ENCODE assay signal across 19 cellular contexts in genomic region chr3:177481329-177481728, GRCh38.
A peak's percentile ranks its signal among the peaks of the same experiment; 100 is the strongest.
DNase-seq lines count a peak whose midpoint lies in the region; ATAC-seq, FAIRE-seq and TF ChIP-seq lines count a peak whose summit lies in the region.
"Had no signal": no experiment of that assay in that cellular context is flagged by ENCODE, and none has a peak within 500 bp of the region (broad histone marks: within the 10 kb centered on the region; RNA-seq: fewer than 3 reads in every experiment).

No MANE protein-coding gene starts in this region.

- intact Hi-C loops in HepG2 (cut with micrococcal nuclease; ENCODE audit: unreplicated experiment) = no loop called here
- intact Hi-C loops in right lobe of liver (cut with DNase I) = no loop called here
- intact Hi-C loops in sciatic nerve (cut with DNase I) = no loop called here
- intact Hi-C loops in lower lobe of right lung (cut with DNase I) = no loop called here

- no peaks in the 10 kb centered on the region for H3K9me2 ChIP-seq in GM23248 (ENCODE audit: insufficient read depth)

- H3K4me2 ChIP-seq in HepG2 (ENCODE audit: low read depth, low read length) (no peak overlapping the region), OCI-LY3 (ENCODE audit: low read length) (0 out of 2 replicates have a peak overlapping the region, but pooled peaks have one; percentile 17), GM23248 (ENCODE audit: unreplicated experiment) (no peak overlapping the region)

- H3K9me3 ChIP-seq in HepG2 (ENCODE audit: low read length) (no peaks in the 10 kb centered on the region), right lobe of liver (no peaks in the 10 kb centered on the region), OCI-LY3 (ENCODE audit: insufficient read depth, low read length) (no peaks in the 10 kb centered on the region), GM23248 (ENCODE audit: low read depth) (no peaks in the 10 kb centered on the region), lower lobe of right lung (no peaks in the 10 kb centered on the region)
- H3K9me3 ChIP-seq: Peyer's patch, transverse colon had no signal

- no peak for ATAC-seq in HepG2
- ATAC-seq in right lobe of liver = no peak
- ATAC-seq in sciatic nerve = no peak
- no peak for ATAC-seq in lower lobe of right lung
- ATAC-seq: CD8-positive, alpha-beta T cell had no signal

- H4K20me1 ChIP-seq in HepG2 (ENCODE audit: insufficient read depth, low read length) (no peaks in the 10 kb centered on the region), OCI-LY3 (ENCODE audit: insufficient read depth, low read length) (no peaks in the 10 kb centered on the region), GM23248 (ENCODE audit: insufficient read depth) (no peaks in the 10 kb centered on the region)

- CTCF ChIA-PET in HepG2 (lab: Yijun Ruan, JAX; ENCODE audit: low intra/inter-chr PET ratio, low total read pairs) = no interaction called here

- H3K27ac ChIP-seq in HepG2 (ENCODE audit: extremely low read length, insufficient read depth, low read length) (no peak overlapping the region), right lobe of liver (no peak overlapping the region), OCI-LY3 (ENCODE audit: low read length) (no peak overlapping the region), GM23248 (no peak overlapping the region), lower lobe of right lung (no peak overlapping the region)
- H3K27ac ChIP-seq: Peyer's patch had no signal

- H2AFZ ChIP-seq in HepG2 (ENCODE audit: low read length) (no peak overlapping the region), OCI-LY3 (ENCODE audit: low read depth, low read length) (no peak overlapping the region), GM23248 (no peak overlapping the region)

- H3K27me3 ChIP-seq in HepG2 (ENCODE audit: control insufficient read depth in 1 of 2, insufficient read depth in 2 of 2, low read length in 2 of 2) = no peaks in the 10 kb centered on the region; a peak in 1 of 5 replicates
- H3K27me3 ChIP-seq in right lobe of liver = no peaks in the 10 kb centered on the region
- no peaks in the 10 kb centered on the region for H3K27me3 ChIP-seq in OCI-LY3 (ENCODE audit: low read depth, low read length)
- H3K27me3 ChIP-seq in GM23248 (replicated peaks; ENCODE audit: insufficient read depth) = no peaks in the 10 kb centered on the region
- H3K27me3 ChIP-seq in lower lobe of right lung (ENCODE audit: low read depth) = no peaks in the 10 kb centered on the region
- H3K27me3 ChIP-seq: Peyer's patch, transverse colon had no signal

- 67% methylated on average over 3 of the region's 3 CpGs for WGBS in HepG2 (ENCODE audit: low lambda C conversion rate)
- 70% methylated on average over 3 of the region's 3 CpGs for WGBS in right lobe of liver (ENCODE audit: insufficient coverage, low coverage, low lambda C conversion rate, missing lambda C conversion rate)
- 93 to 96% methylated on average over 3 of the region's 3 CpGs for WGBS in GM23248 (ENCODE audit: low coverage in 1 of 2, low lambda C conversion rate in 2 of 2, missing lambda C conversion rate in 2 of 2), 2 experiments

- H3K9ac ChIP-seq in HepG2 (ENCODE audit: insufficient read depth, low read depth, low read length) = no peak overlapping the region
- H3K9ac ChIP-seq in OCI-LY3 (ENCODE audit: low read length) = no peak overlapping the region
- no peak overlapping the region for H3K9ac ChIP-seq in GM23248

- H3K27ac Mint-ChIP-seq in endothelial cell (ENCODE audit: unreplicated experiment) = peak overlapping the region; percentile 70
- H3K27ac Mint-ChIP-seq: CD8-positive, alpha-beta T cell; immature natural killer cell had no signal

- no peak for DNase-seq in HepG2 (ENCODE audit: low spot score)
- DNase-seq in right lobe of liver = no peak
- no peak for DNase-seq in endothelial cell (ENCODE audit: low spot score)
- DNase-seq in sciatic nerve (ENCODE audit: low spot score) = no peak
- no peak for DNase-seq in GM23248
- DNase-seq in lower lobe of right lung = no peak
- no peak for DNase-seq in pons (ENCODE audit: low spot score)
- DNase-seq: activated CD4-positive, CD25-positive, alpha-beta regulatory T cell treated with anti-CD3 and anti-CD28 coated beads, Interleukin-2, amount 50 U/mL, for 72 hours; activated gamma-delta T cell treated with Interleukin-2 at 50 U/mL for 16 hours; CD8-positive, alpha-beta T cell; cortex of kidney; H7; immature natural killer cell; NCI-H1694 treated with DMSO at 0.1 percent for 48 hours; NCI-H510A treated with DMSO at 0.1 percent for 48 hours; Peyer's patch; stimulated activated CD4-positive, alpha-beta T cell treated with anti-CD3 and anti-CD28 coated beads, Interleukin-4, amount 100 ng/mL, for 4 hours; transverse colon had no signal

- no peak for TF ChIP-seq RAD21 in HepG2 (CRISPR knock-in tag; IDR thresholded peaks at IDR 0.05)

- peaks cover 6% of the 10 kb centered on the region for H3K36me3 Mint-ChIP-seq in endothelial cell (ENCODE audit: low read depth, unreplicated experiment)
- H3K36me3 Mint-ChIP-seq: CD8-positive, alpha-beta T cell had no signal

- no TSS peak for BruUV-seq in HepG2 (replicated peaks; lab: Mats Ljungman, UMichigan)

- no peak for FAIRE-seq in HepG2 (lab: Jason Lieb, UNC)

- no peaks in the 10 kb centered on the region for H3K79me2 ChIP-seq in HepG2 (ENCODE audit: insufficient read depth, low read length)
- no peaks in the 10 kb centered on the region for H3K79me2 ChIP-seq in OCI-LY3 (ENCODE audit: low read length)
- no peaks in the 10 kb centered on the region for H3K79me2 ChIP-seq in GM23248 (ENCODE audit: insufficient read depth)

- no peak for TF ChIP-seq EP300 in HepG2 (IDR thresholded peaks at IDR 0.05; ENCODE audit: low read depth in 2 of 2, low read length in 2 of 2)
- TF ChIP-seq EP300 in HepG2 (CRISPR knock-in tag; IDR thresholded peaks at IDR 0.05; ENCODE audit: borderline replicate concordance) = no peak

- H3K4me3 Mint-ChIP-seq in endothelial cell (ENCODE audit: unreplicated experiment) = no peak overlapping the region
- H3K4me3 Mint-ChIP-seq: CD8-positive, alpha-beta T cell; immature natural killer cell had no signal

- peaks cover 41% of the 10 kb centered on the region for H3K4me1 ChIP-seq in HepG2 (ENCODE audit: insufficient read depth, low read length)
- H3K4me1 ChIP-seq in right lobe of liver = peaks cover 0 to 11% (median 4%) of the 10 kb centered on the region in 4 donors
- peaks cover 5% of the 10 kb centered on the region for H3K4me1 ChIP-seq in OCI-LY3 (ENCODE audit: low read length)
- peaks cover 48% of the 10 kb centered on the region for H3K4me1 ChIP-seq in GM23248 (ENCODE audit: insufficient read depth)
- peaks cover 15% of the 10 kb centered on the region for H3K4me1 ChIP-seq in lower lobe of right lung
- H3K4me1 ChIP-seq: Peyer's patch had no signal

- no peaks in the 10 kb centered on the region for H3K9me3 Mint-ChIP-seq in endothelial cell (ENCODE audit: unreplicated experiment)

- no peak for TF ChIP-seq CTCF in HepG2 (CRISPR knock-in tag; IDR thresholded peaks at IDR 0.05)
- TF ChIP-seq CTCF in right lobe of liver (IDR thresholded peaks at IDR 0.05) = no peak
- no peak for TF ChIP-seq CTCF in OCI-LY3 (IDR thresholded peaks at IDR 0.05; ENCODE audit: low read depth, low read length)
- TF ChIP-seq CTCF in endothelial cell (IDR thresholded peaks at IDR 0.05; ENCODE audit: unreplicated experiment) = no peak
- no peak for TF ChIP-seq CTCF in lower lobe of right lung (IDR thresholded peaks at IDR 0.05)

- peaks cover 30% of the 10 kb centered on the region for H3K4me1 Mint-ChIP-seq in endothelial cell (ENCODE audit: unreplicated experiment)
- H3K4me1 Mint-ChIP-seq: immature natural killer cell had no signal

- H3K4me3 ChIP-seq in HepG2 (replicated peaks in 1 of 3; ENCODE audit: insufficient read depth in 1 of 3, low read depth in 2 of 3, low read length in 3 of 3) (no peak overlapping the region), right lobe of liver (no peak overlapping the region), OCI-LY3 (ENCODE audit: low read length) (no peak overlapping the region), GM23248 (no peak overlapping the region), lower lobe of right lung (no peak overlapping the region)
- H3K4me3 ChIP-seq: Peyer's patch, transverse colon had no signal

- POLR2A ChIA-PET in HepG2 (lab: Yijun Ruan, JAX) = no interaction called here

- peaks cover 17% of the 10 kb centered on the region for H3F3A ChIP-seq in GM23248 (ENCODE audit: insufficient read depth)

- no peaks in the 10 kb centered on the region for H3K27me3 Mint-ChIP-seq in endothelial cell (ENCODE audit: unreplicated experiment)

- in situ Hi-C loops in HepG2 (cut with HindIII; ENCODE audit: extremely low pct_ligation_motif_present, low pct_unique_long_range_greater_than_20kb) (no loop called here), GM23248 (cut with MboI) (no loop called here)

- TF ChIP-seq POLR2A in HepG2 (IDR thresholded peaks at IDR 0.05; ENCODE audit: insufficient read depth in 1 of 2, low read depth in 2 of 2, low read length in 2 of 2) = no peak
- no peak for TF ChIP-seq POLR2A in right lobe of liver (IDR thresholded peaks at IDR 0.05)

- no peaks in the 10 kb centered on the region for H3K36me3 ChIP-seq in HepG2 (replicated peaks in 1 of 2; ENCODE audit: control insufficient read depth in 1 of 2, insufficient read depth in 2 of 2, low read length in 2 of 2)
- H3K36me3 ChIP-seq in right lobe of liver = no peaks in the 10 kb centered on the region
- no peaks in the 10 kb centered on the region for H3K36me3 ChIP-seq in OCI-LY3 (replicated peaks; ENCODE audit: low read depth, low read length)
- H3K36me3 ChIP-seq in GM23248 (ENCODE audit: low read depth) = no peaks in the 10 kb centered on the region
- H3K36me3 ChIP-seq in lower lobe of right lung = no peaks in the 10 kb centered on the region
- H3K36me3 ChIP-seq: Peyer's patch, transverse colon had no signal

TF ChIP-seq in HepG2, 621 proteins besides CTCF, POLR2A, EP300 and RAD21:
- TF ChIP-seq RBAK (CRISPR knock-in tag; IDR thresholded peaks at IDR 0.05) = no peak
- TF ChIP-seq CBX1 (IDR thresholded peaks at IDR 0.05; ENCODE audit: low read depth) = no peak
- peak; percentile 74 for TF ChIP-seq MAFF (IDR thresholded peaks at IDR 0.05; ENCODE audit: low read depth, low read length)
- TF ChIP-seq HDAC2 (CRISPR knock-in tag; IDR thresholded peaks at IDR 0.05) = no peak
- TF ChIP-seq MAFK (conservative IDR thresholded peaks at IDR 0.05 in 1 of 2, IDR thresholded peaks at IDR 0.05 in 1 of 2; ENCODE audit: low read length in 2 of 2) = peak; percentile 60 to 78
